1 cellular context compared by ENCODE assay signal in the genomic region with DNA sequence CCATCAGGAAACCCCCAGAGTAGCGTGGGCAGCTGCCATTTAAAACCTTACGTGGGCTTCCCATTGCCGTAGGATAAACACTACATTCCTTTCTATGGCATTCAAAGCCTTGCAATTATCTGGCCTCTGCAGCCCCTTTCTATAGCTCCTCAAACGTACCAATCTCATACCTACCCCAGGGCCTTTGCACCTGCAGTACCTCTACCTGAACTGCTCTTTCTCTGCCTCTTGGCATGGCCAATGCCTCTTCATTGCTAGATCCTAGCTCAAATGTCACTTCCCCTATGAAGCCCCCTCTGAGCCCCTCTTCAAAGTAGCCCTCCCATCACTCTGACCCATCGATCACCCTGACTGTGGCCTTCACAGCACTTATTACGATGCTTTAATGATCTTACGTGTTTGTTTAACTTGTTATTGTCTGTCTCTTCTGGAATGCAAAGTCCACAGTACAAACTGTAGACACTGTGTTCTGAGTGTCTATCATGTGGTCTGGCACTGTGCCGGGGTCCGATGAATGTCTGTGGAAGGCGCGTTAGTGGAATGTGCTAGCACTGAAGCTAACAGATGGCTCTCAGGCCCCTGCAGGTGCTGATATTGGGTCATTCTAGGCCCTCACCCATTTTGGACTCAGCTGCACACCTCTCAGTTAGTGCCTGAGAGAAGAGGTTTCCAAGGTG.
TF ChIP-seq lines count a peak whose summit lies in the region.

No MANE protein-coding gene starts in this region.

TF ChIP-seq in liver, 16 proteins besides CTCF, POLR2A, EP300 and RAD21 (continued from another document):
- TF ChIP-seq, protein P1, sequence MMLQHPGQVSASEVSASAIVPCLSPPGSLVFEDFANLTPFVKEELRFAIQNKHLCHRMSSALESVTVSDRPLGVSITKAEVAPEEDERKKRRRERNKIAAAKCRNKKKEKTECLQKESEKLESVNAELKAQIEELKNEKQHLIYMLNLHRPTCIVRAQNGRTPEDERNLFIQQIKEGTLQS (IDR thresholded peaks at IDR 0.05) = peak; percentile 11
- TF ChIP-seq HNF4G (IDR thresholded peaks at IDR 0.05) = peak; percentile 96
- no peak for TF ChIP-seq TAF1 (conservative IDR thresholded peaks at IDR 0.05)
- peak; percentile 44 for TF ChIP-seq ZBTB33 (IDR thresholded peaks at IDR 0.05)
- TF ChIP-seq EGR1 (IDR thresholded peaks at IDR 0.05; ENCODE audit: low read depth in 2 of 2) = no peak
- peak; percentile 76 for TF ChIP-seq MAX (IDR thresholded peaks at IDR 0.05)
- peak; percentile 81 to 84 for TF ChIP-seq RXRA (IDR thresholded peaks at IDR 0.05)
- peak; percentile 67 to 71 for TF ChIP-seq JUND (IDR thresholded peaks at IDR 0.05)
- peak; percentile 88 for TF ChIP-seq SP1 (IDR thresholded peaks at IDR 0.05)
- peak; percentile 93 to 96 for TF ChIP-seq HNF4A (conservative IDR thresholded peaks at IDR 0.05)
- TF ChIP-seq NR2F2 (IDR thresholded peaks at IDR 0.05) = no peak
